2 cellular contexts compared by ENCODE assay signal in the genomic region with DNA sequence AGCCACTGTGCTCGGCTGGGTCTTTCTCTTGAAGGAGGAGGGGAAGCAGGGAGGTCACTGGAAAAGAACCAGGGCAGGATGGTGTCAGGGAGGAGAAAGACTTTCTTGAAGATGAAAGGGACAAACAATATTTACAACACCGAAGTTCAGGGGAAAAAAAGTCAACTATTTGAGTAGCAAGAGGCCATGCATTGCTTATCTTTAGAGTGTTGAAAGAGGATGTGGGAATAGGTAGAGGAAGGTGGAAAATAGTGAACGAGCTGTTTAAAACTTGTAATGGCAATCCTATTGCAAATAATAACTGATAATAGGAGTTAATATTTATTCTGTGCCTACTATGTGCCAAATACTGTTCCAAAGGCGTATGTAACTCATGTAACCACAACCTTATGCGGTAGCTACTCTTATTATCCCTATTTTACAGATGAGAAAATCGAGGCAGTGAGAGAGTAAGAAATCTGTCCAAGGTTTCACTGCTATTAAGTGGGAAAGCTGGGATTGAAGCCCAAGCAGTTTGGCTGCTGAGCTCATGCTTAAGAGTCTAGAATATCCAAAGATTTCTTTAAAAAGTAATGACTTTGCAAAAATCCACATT.
TF ChIP-seq lines count a peak whose summit lies in the region.

No MANE protein-coding gene starts in this region.

TF ChIP-seq in A549, 52 proteins besides CTCF, POLR2A, EP300 and RAD21:
- TF ChIP-seq MAFK (IDR thresholded peaks at IDR 0.05; ENCODE audit: partially characterized antibody) (peak; percentile 39), RFX5 (IDR thresholded peaks at IDR 0.05) (no peak)
TF ChIP-seq in A549: peak in this region for 1.

TF ChIP-seq in IMR-90, 13 proteins besides CTCF, POLR2A, EP300 and RAD21:
- 0 out of 2 replicates have a peak, but pooled peaks have one; percentile 6 for TF ChIP-seq NFE2L2 (IDR thresholded peaks at IDR 0.05; ENCODE audit: low read depth, low read length)
- TF ChIP-seq BHLHE40 (IDR thresholded peaks at IDR 0.05; ENCODE audit: low read depth, low read length): no peak
